ENCODE assay signal across 21 cellular contexts in the genomic region with DNA sequence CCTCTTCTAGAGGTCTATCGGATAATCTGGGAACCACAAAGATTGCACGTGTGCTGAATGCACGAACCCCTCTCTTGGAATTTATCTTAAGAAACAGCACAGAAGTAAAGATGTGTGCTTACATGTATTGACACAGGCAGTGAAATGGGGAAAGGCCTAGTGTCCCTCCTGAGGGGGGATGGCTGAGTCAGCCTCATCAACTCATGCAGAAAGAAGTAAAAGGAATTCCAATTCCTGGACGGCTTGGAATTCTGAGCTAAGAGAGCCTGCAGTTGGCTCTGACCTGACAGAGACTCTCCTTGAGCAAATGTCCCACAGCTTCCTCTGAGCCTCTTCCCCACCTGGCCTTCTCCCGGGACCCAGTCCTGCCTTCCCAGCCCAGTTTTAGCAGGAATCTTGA.
"Had no signal": no experiment of that assay in that cellular context is flagged by ENCODE, and none has a peak within 500 bp of the region (broad histone marks: within the 10 kb centered on the region; RNA-seq: fewer than 3 reads in every experiment).

No MANE protein-coding gene starts in this region.

- H3K36me3 ChIP-seq: neutrophil, sigmoid colon, thoracic aorta, upper lobe of right lung had no signal

- H3K27me3 Mint-ChIP-seq: activated CD4-positive, alpha-beta memory T cell treated with anti-CD3 and anti-CD28 coated beads, Interleukin-2, amount 10 ng/mL, durations not matched to agents 7 days and 5 days; activated CD8-positive, alpha-beta memory T cell treated with anti-CD3 and anti-CD28 coated beads, Interleukin-2, amount 10 ng/mL, durations not matched to agents 7 days and 5 days; stimulated activated memory B cell treated with anti-CD40 and anti-IgM and Interleukin-4, amounts not matched to agents 10 μg/mL and 1 μg/mL and 100 μg/mL, for 72 hours; T-cell had no signal

- H3K4me3 Mint-ChIP-seq: activated CD4-positive, alpha-beta memory T cell treated with anti-CD3 and anti-CD28 coated beads, Interleukin-2, amount 10 ng/mL, durations not matched to agents 7 days and 5 days; activated CD8-positive, alpha-beta memory T cell treated with anti-CD3 and anti-CD28 coated beads, Interleukin-2, amount 10 ng/mL, durations not matched to agents 7 days and 5 days; activated naive CD8-positive, alpha-beta T cell treated with anti-CD3 and anti-CD28 coated beads for 36 hours; activated T-helper 17 cell treated with anti-CD3 and anti-CD28 coated beads, Interleukin-2, amount 50 U/mL, for 72 hours; naive thymus-derived CD8-positive, alpha-beta T cell; stimulated activated memory B cell treated with anti-CD40 and anti-IgM and Interleukin-4, amounts not matched to agents 10 μg/mL and 1 μg/mL and 100 μg/mL, for 72 hours; T-cell had no signal

- H3K27ac Mint-ChIP-seq: activated CD4-positive, alpha-beta memory T cell treated with anti-CD3 and anti-CD28 coated beads, Interleukin-2, amount 10 ng/mL, durations not matched to agents 7 days and 5 days; activated CD8-positive, alpha-beta memory T cell treated with anti-CD3 and anti-CD28 coated beads, Interleukin-2, amount 10 ng/mL, durations not matched to agents 7 days and 5 days; activated naive CD8-positive, alpha-beta T cell treated with anti-CD3 and anti-CD28 coated beads for 36 hours; activated T-helper 17 cell treated with anti-CD3 and anti-CD28 coated beads, Interleukin-2, amount 50 U/mL, for 72 hours; naive thymus-derived CD8-positive, alpha-beta T cell; stimulated activated memory B cell treated with anti-CD40 and anti-IgM and Interleukin-4, amounts not matched to agents 10 μg/mL and 1 μg/mL and 100 μg/mL, for 72 hours; T-cell had no signal

- H3K9ac ChIP-seq: parathyroid adenoma had no signal

- H3K4me1 Mint-ChIP-seq: activated CD4-positive, alpha-beta memory T cell treated with anti-CD3 and anti-CD28 coated beads, Interleukin-2, amount 10 ng/mL, durations not matched to agents 7 days and 5 days; activated CD8-positive, alpha-beta memory T cell treated with anti-CD3 and anti-CD28 coated beads, Interleukin-2, amount 10 ng/mL, durations not matched to agents 7 days and 5 days; activated naive CD8-positive, alpha-beta T cell treated with anti-CD3 and anti-CD28 coated beads for 36 hours; activated T-helper 17 cell treated with anti-CD3 and anti-CD28 coated beads, Interleukin-2, amount 50 U/mL, for 72 hours; naive thymus-derived CD8-positive, alpha-beta T cell; stimulated activated memory B cell treated with anti-CD40 and anti-IgM and Interleukin-4, amounts not matched to agents 10 μg/mL and 1 μg/mL and 100 μg/mL, for 72 hours; T-cell had no signal

- H2AFZ ChIP-seq: parathyroid adenoma had no signal

- H3K9me3 ChIP-seq: body of pancreas, neutrophil, sigmoid colon, thoracic aorta, upper lobe of right lung had no signal

- H3K4me3 ChIP-seq: body of pancreas, sigmoid colon, thoracic aorta, upper lobe of right lung had no signal

- H3K36me3 Mint-ChIP-seq: activated CD8-positive, alpha-beta memory T cell treated with anti-CD3 and anti-CD28 coated beads, Interleukin-2, amount 10 ng/mL, durations not matched to agents 7 days and 5 days; activated naive CD8-positive, alpha-beta T cell treated with anti-CD3 and anti-CD28 coated beads for 36 hours; stimulated activated memory B cell treated with anti-CD40 and anti-IgM and Interleukin-4, amounts not matched to agents 10 μg/mL and 1 μg/mL and 100 μg/mL, for 72 hours; T-cell had no signal

- H3K9me3 Mint-ChIP-seq: activated naive CD8-positive, alpha-beta T cell treated with anti-CD3 and anti-CD28 coated beads for 36 hours; activated T-helper 17 cell treated with anti-CD3 and anti-CD28 coated beads, Interleukin-2, amount 50 U/mL, for 72 hours had no signal

- H3K79me2 ChIP-seq: parathyroid adenoma had no signal

- ATAC-seq: activated CD8-positive, alpha-beta memory T cell treated with anti-CD3 and anti-CD28 coated beads, Interleukin-2, amount 10 ng/mL, durations not matched to agents 7 days and 5 days; activated T-helper 17 cell treated with anti-CD3 and anti-CD28 coated beads, Interleukin-2, amount 50 U/mL, for 72 hours; body of pancreas; naive thymus-derived CD8-positive, alpha-beta T cell; stimulated activated memory B cell treated with anti-CD40 and anti-IgM and Interleukin-4, amounts not matched to agents 10 μg/mL and 1 μg/mL and 100 μg/mL, for 72 hours; T-cell; upper lobe of right lung had no signal

- DNase-seq: activated CD4-positive, alpha-beta memory T cell treated with anti-CD3 and anti-CD28 coated beads, Interleukin-2, amount 10 ng/mL, durations not matched to agents 7 days and 5 days; activated CD4-positive, alpha-beta T cell treated with anti-CD3 and anti-CD28 coated beads for 48 hours; activated CD4-positive, CD25-positive, alpha-beta regulatory T cell; activated CD8-positive, alpha-beta memory T cell treated with anti-CD3 and anti-CD28 coated beads, Interleukin-2, amount 10 ng/mL, durations not matched to agents 7 days and 5 days; activated naive CD4-positive, alpha-beta T cell; activated naive CD8-positive, alpha-beta T cell treated with anti-CD3 and anti-CD28 coated beads for 36 hours; amniotic stem cell; body of pancreas; foreskin melanocyte; head of caudate nucleus; naive thymus-derived CD8-positive, alpha-beta T cell; sigmoid colon; stimulated activated CD4-positive, alpha-beta T cell treated with anti-CD3 and anti-CD28 coated beads, Interleukin-4, amount 100 ng/mL, for 4 hours; T-cell; upper lobe of right lung had no signal

- H3K4me1 ChIP-seq: body of pancreas, parathyroid adenoma, sigmoid colon, upper lobe of right lung had no signal

- H3K27me3 ChIP-seq: body of pancreas, neutrophil, sigmoid colon, upper lobe of right lung had no signal

- H3K27ac ChIP-seq: body of pancreas, epithelial cell of prostate, neutrophil, parathyroid adenoma, sigmoid colon, thoracic aorta, upper lobe of right lung had no signal
